ENCODE assay signal across 8 cellular contexts in the genomic region with DNA sequence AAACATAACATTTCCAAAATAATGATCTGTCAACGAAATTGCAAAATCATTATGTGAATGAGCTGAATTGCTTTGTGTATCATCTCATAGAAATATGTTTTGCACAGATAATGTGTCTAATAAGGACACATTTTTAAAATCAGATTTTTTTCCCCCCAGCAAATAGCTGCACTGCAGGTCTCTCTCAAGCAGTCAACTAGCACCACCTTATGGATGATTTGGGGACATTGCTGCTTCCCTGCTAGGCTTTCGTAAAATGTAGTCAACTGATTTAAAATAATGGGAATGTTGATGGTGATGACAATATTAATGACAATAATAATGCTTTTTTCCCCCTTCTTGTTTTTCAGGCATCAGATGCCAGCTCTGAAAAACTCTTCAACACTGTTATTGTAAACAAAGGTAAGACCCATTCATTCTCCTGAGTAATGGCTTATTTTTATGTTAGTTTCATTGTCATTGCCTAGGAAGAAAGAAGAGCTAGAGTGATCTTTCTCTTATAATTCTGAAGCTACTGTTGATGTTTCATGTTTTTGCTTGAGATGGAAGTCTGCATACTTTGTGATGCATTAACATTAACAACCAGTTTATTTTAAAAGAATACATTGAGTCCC.
A peak's percentile ranks its signal among the peaks of the same experiment; 100 is the strongest.
DNase-seq lines count a peak whose midpoint lies in the region; ATAC-seq and TF ChIP-seq lines count a peak whose summit lies in the region.

No MANE protein-coding gene starts in this region.

- intact Hi-C loops in activated naive CD4-positive, alpha-beta T cell treated with anti-CD3 and anti-CD28 coated beads for 36 hours (cut with micrococcal nuclease): loop anchor here (5.0 to 10.0 kb wide), 4 partner anchors 51 to 656 kb away; no protein-coding TSS in a partner anchor

- no peak overlapping the region for H3K27ac Mint-ChIP-seq in activated naive CD4-positive, alpha-beta T cell treated with anti-CD3 and anti-CD28 coated beads for 36 hours
- H3K27ac Mint-ChIP-seq in activated naive CD4-positive, alpha-beta T cell treated with anti-CD3 and anti-CD28 coated beads, Interleukin-2, amount 50 U/mL, for 72 hours: no peak overlapping the region

- H3K4me1 Mint-ChIP-seq in activated naive CD4-positive, alpha-beta T cell treated with anti-CD3 and anti-CD28 coated beads for 36 hours (ENCODE audit: low read depth): peaks cover 9% of the 10 kb centered on the region

- no peak overlapping the region for H3K4me3 ChIP-seq in SU-DHL-6 (ENCODE audit: insufficient read depth, low read length, poor library complexity, severe bottlenecking)

- no peaks in the 10 kb centered on the region for H3K36me3 Mint-ChIP-seq in activated naive CD4-positive, alpha-beta T cell treated with anti-CD3 and anti-CD28 coated beads for 36 hours (ENCODE audit: low read depth)
- peaks cover 0 to 1% of the 10 kb centered on the region in 2 donors for H3K36me3 Mint-ChIP-seq in activated naive CD4-positive, alpha-beta T cell treated with anti-CD3 and anti-CD28 coated beads, Interleukin-2, amount 50 U/mL, for 72 hours

- CTCF ChIA-PET in activated naive CD4-positive, alpha-beta T cell treated with anti-CD3 and anti-CD28 coated beads for 36 hours (lab: Charles Lee): interaction anchor here (0.6 to 1.2 kb wide), 9 partner anchors 13 to 830 kb away, joined by 3 to 4 read pairs (median 3); no protein-coding TSS in a partner anchor

- H4K20me1 ChIP-seq in SU-DHL-6 (ENCODE audit: low read depth, low read length): 0 out of 2 replicates have a peak, but pooled peaks cover 6% of the 10 kb centered on the region

- H3K27me3 ChIP-seq in SU-DHL-6 (ENCODE audit: low read length): no peaks in the 10 kb centered on the region
- no peaks in the 10 kb centered on the region for H3K27me3 ChIP-seq in foreskin keratinocyte

- H3K4me1 ChIP-seq in foreskin keratinocyte: peaks cover 16% of the 10 kb centered on the region

- no peaks in the 10 kb centered on the region for H3K9me3 ChIP-seq in SU-DHL-6 (ENCODE audit: insufficient read depth, low read length)

- TF ChIP-seq CTCF in SU-DHL-6 (IDR thresholded peaks at IDR 0.05; ENCODE audit: insufficient read depth, low read length, poor library complexity, severe bottlenecking) (peak; percentile 96), foreskin keratinocyte (conservative IDR thresholded peaks at IDR 0.05) (peak; percentile 95)

- H3K27ac ChIP-seq in SU-DHL-6 (ENCODE audit: low read depth, low read length): no peak overlapping the region
- H3K27ac ChIP-seq in foreskin keratinocyte: no peak overlapping the region

- no peaks in the 10 kb centered on the region for H3K36me3 ChIP-seq in SU-DHL-6 (ENCODE audit: low read length)

- H3K4me2 ChIP-seq in SU-DHL-6 (ENCODE audit: low read depth, low read length, poor library complexity, severe bottlenecking): no peak overlapping the region

- no peaks in the 10 kb centered on the region for H3K79me2 ChIP-seq in SU-DHL-6 (ENCODE audit: insufficient read depth, low read length)

- no peaks in the 10 kb centered on the region for H3K9me2 ChIP-seq in SU-DHL-6 (replicated peaks; ENCODE audit: insufficient read depth, low read length)

- no peak overlapping the region for H2AFZ ChIP-seq in SU-DHL-6 (ENCODE audit: low read depth, low read length, severe bottlenecking)

- H3F3A ChIP-seq in SU-DHL-6 (ENCODE audit: insufficient read depth): 0 out of 2 replicates have a peak, but pooled peaks cover 8% of the 10 kb centered on the region

- peaks cover 33% of the 10 kb centered on the region for H3K27me3 Mint-ChIP-seq in activated naive CD4-positive, alpha-beta T cell treated with anti-CD3 and anti-CD28 coated beads for 36 hours (ENCODE audit: low read depth)

- H3K9me3 Mint-ChIP-seq in activated naive CD4-positive, alpha-beta T cell treated with anti-CD3 and anti-CD28 coated beads for 36 hours: no peaks in the 10 kb centered on the region
- no peaks in the 10 kb centered on the region for H3K9me3 Mint-ChIP-seq in activated naive CD4-positive, alpha-beta T cell treated with anti-CD3 and anti-CD28 coated beads, Interleukin-2, amount 50 U/mL, for 72 hours

- H3K4me3 Mint-ChIP-seq in activated naive CD4-positive, alpha-beta T cell treated with anti-CD3 and anti-CD28 coated beads for 36 hours: no peak overlapping the region

- no peak for ATAC-seq in activated naive CD4-positive, alpha-beta T cell treated with anti-CD3 and anti-CD28 coated beads, Interleukin-2, amount 50 U/mL, for 72 hours
- ATAC-seq in foreskin keratinocyte (peak; percentile 7), GM19035 (IDR thresholded peaks at IDR 0.05; ENCODE audit: unreplicated experiment) (no peak)

- H3K9ac ChIP-seq in SU-DHL-6 (ENCODE audit: low read length): no peak overlapping the region

- DNase-seq in activated naive CD4-positive, alpha-beta T cell treated with anti-CD3 and anti-CD28 coated beads for 36 hours: peak; percentile 30
- no peak for DNase-seq in activated naive CD4-positive, alpha-beta T cell treated with anti-CD3 and anti-CD28 coated beads, Interleukin-2, amount 50 U/mL, for 72 hours (ENCODE audit: low spot score in 2 of 2)
- DNase-seq in MV-4-11 (lab: John Stamatoyannopoulos, UW) (peak; percentile 11), foreskin keratinocyte (peak in 1 of 2 donors; percentile 38), putamen (ENCODE audit: low spot score) (peak; percentile 68), cortex of kidney (lab: John Stamatoyannopoulos, UW) (no peak)

Comparison
In these comparisons a context has a peak if more than half of its experiments do, and no peak if none do; other contexts are left out.
1. DNase-seq: peak in activated naive CD4-positive, alpha-beta T cell treated with anti-CD3 and anti-CD28 coated beads for 36 hours (single experiment), MV-4-11 (single experiment) and putamen (single experiment); none in activated naive CD4-positive, alpha-beta T cell treated with anti-CD3 and anti-CD28 coated beads, Interleukin-2, amount 50 U/mL, for 72 hours (0 of 2) and cortex of kidney (single experiment).